10 cellular contexts compared by ENCODE assay signal in the genomic region with DNA sequence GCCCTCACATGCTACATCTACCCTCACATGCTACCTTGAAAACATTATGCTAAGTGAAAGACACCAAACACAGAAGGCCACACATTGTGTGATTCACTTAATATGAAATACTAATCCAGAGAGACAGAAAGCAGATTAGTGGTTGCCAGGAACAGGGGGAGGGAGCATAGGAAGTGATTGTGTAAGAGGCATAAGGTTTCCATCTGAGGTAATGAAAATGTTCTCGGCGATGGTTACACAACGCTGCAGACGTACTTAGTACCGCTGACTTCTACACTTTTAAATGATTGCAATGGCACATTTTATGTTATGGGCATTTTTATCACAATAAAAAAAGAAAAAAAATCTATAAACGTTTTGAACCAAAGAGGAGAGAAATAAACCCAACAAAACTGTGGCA.
DNase-seq lines count a peak whose midpoint lies in the region; ATAC-seq and TF ChIP-seq lines count a peak whose summit lies in the region.
"Had no signal": no experiment of that assay in that cellular context is flagged by ENCODE, and none has a peak within 500 bp of the region (broad histone marks: within the 10 kb centered on the region; RNA-seq: fewer than 3 reads in every experiment).

No MANE protein-coding gene starts in this region.

- H3K27ac ChIP-seq in WERI-Rb-1 (no peak overlapping the region), smooth muscle cell (ENCODE audit: low read depth) (no peak overlapping the region)

- intact Hi-C loops in left ventricle myocardium superior (cut with micrococcal nuclease) = no loop called here

- H3K9ac ChIP-seq in smooth muscle cell (ENCODE audit: low read depth) = no peak overlapping the region

- TF ChIP-seq CTCF in WERI-Rb-1 (IDR thresholded peaks at IDR 0.05; ENCODE audit: low read depth, low read length) = no peak
- TF ChIP-seq CTCF in smooth muscle cell (IDR thresholded peaks at IDR 0.05; ENCODE audit: borderline replicate concordance, insufficient read depth, poor library complexity, severe bottlenecking) = no peak
- no peak for TF ChIP-seq CTCF in GM13977 (IDR thresholded peaks at IDR 0.05; ENCODE audit: extremely low read depth, insufficient read depth, missing control alignments)

- no peaks in the 10 kb centered on the region for H3K4me1 ChIP-seq in smooth muscle cell (ENCODE audit: low read depth)

- H3K9me3 ChIP-seq in WERI-Rb-1 (ENCODE audit: severe bottlenecking) = no peaks in the 10 kb centered on the region
- H3K9me3 ChIP-seq in smooth muscle cell (replicated peaks; ENCODE audit: low read depth) = no peaks in the 10 kb centered on the region

- no peaks in the 10 kb centered on the region for H4K20me1 ChIP-seq in smooth muscle cell (ENCODE audit: low read depth)

- H3K36me3 ChIP-seq in WERI-Rb-1 (no peaks in the 10 kb centered on the region), smooth muscle cell (ENCODE audit: low read depth) (no peaks in the 10 kb centered on the region)

- in situ Hi-C loops in GM13977 (cut with MboI; ENCODE audit: low pct_unique_long_range_greater_than_20kb, low sequenced_read_pairs, unreplicated experiment) = no loop called here

- H3F3A ChIP-seq in smooth muscle cell (ENCODE audit: low read depth) = no peaks in the 10 kb centered on the region

- H3K27me3 ChIP-seq in WERI-Rb-1 (ENCODE audit: insufficient read depth, low read depth, severe bottlenecking) (no peaks in the 10 kb centered on the region), smooth muscle cell (ENCODE audit: low read depth) (no peaks in the 10 kb centered on the region)

- H3K79me2 ChIP-seq in smooth muscle cell (ENCODE audit: low read depth) = no peaks in the 10 kb centered on the region

- peak overlapping the region; percentile 48 for H3K4me2 ChIP-seq in smooth muscle cell

- peak; percentile 97 for ATAC-seq in left ventricle myocardium superior

- DNase-seq in H4 (ENCODE audit: low spot score) (peak; percentile 95), WERI-Rb-1 (peak; percentile 55), left ventricle myocardium superior (no peak), smooth muscle cell (lab: John Stamatoyannopoulos, UW; ENCODE audit: unreplicated experiment) (no peak), NCI-H1694 (lab: John Stamatoyannopoulos, UW) (no peak), GM13977 (ENCODE audit: low spot score) (no peak), epidermal melanocyte (ENCODE audit: insufficient read length, low spot score) (no peak)
- DNase-seq in stimulated activated CD4-positive, alpha-beta T cell treated with anti-CD3 and anti-CD28 coated beads, Interleukin-2, amount 100 ng/mL, for 48 hours = no peak
- DNase-seq: CD4-positive, CD25-positive, alpha-beta regulatory T cell; NCI-H1436 treated with DMSO at 0.1 percent for 48 hours had no signal

- WGBS in smooth muscle cell (ENCODE audit: low lambda C conversion rate) = 30% methylated on average over 6 of the region's 6 CpGs

- H2AFZ ChIP-seq in smooth muscle cell (ENCODE audit: low read depth) = no peak overlapping the region

- H3K4me3 ChIP-seq in WERI-Rb-1 (ENCODE audit: low read depth, low read length) = no peak overlapping the region
- no peak overlapping the region for H3K4me3 ChIP-seq in smooth muscle cell

Comparison
In these comparisons a context has a peak if more than half of its experiments do, and no peak if none do; other contexts are left out.
1. DNase-seq: peak in H4 (single experiment) and WERI-Rb-1 (single experiment); none in left ventricle myocardium superior (single experiment), smooth muscle cell (single experiment), NCI-H1694 (single experiment), stimulated activated CD4-positive, alpha-beta T cell treated with anti-CD3 and anti-CD28 coated beads, Interleukin-2, amount 100 ng/mL, for 48 hours (0 of 2), GM13977 (single experiment) and epidermal melanocyte (single experiment).